Comparison of ENCODE assay signal across 8 cellular contexts in the genomic region with DNA sequence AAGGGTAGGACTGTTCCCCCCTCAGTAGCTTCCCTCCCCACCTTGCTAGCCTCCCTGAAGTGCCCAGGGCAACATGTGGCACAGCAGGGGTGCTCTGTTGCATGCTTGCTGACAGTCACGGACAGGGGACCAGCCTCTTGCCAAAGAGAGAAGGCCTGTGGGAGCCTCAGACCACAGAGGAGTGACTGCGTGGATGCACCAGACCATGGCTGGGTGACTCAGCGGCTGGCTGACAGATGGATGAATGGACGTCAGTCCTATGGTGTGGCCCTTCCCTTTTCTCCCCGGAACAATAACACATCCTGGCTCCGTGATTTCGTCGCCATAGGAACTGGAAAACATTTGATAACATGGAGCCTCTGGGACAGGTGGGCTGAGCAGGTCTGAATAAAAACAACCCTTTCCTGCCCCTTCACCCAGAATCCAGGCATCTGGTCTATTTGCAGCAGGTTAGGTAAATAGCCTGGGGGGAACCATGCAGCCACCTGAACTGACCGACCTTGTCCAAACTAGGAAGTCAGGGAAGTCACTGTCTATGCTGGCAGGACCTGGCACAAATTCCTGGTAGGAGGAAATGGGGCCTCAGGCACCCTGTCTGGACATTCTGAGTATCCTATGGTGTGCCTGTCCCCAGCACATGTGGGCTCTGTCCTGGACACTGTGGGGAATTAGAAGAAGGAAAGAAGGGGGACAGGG. TPM values are rescaled to one million over a fixed set of nuclear protein-coding genes. Genes with fewer than 3 reads are reported as not detected.
DNase-seq lines count a peak whose midpoint lies in the region; ATAC-seq and TF ChIP-seq lines count a peak whose summit lies in the region.

No MANE protein-coding gene starts in this region.

- H3K9me3 ChIP-seq in GM23248 (ENCODE audit: low read depth) (no peaks in the 10 kb centered on the region), body of pancreas (no peaks in the 10 kb centered on the region), right lobe of liver (no peaks in the 10 kb centered on the region), OCI-LY7 (ENCODE audit: low read length) (no peaks in the 10 kb centered on the region)

- H2AFZ ChIP-seq in ACC112 (ENCODE audit: low read length, unreplicated experiment) = peak overlapping the region; percentile 20
- H2AFZ ChIP-seq in GM23248 = no peak overlapping the region
- H2AFZ ChIP-seq in OCI-LY7 (ENCODE audit: low read length) = no peak overlapping the region

- H4K20me1 ChIP-seq in GM23248 (ENCODE audit: insufficient read depth) (no peaks in the 10 kb centered on the region), OCI-LY7 (ENCODE audit: insufficient read depth, low read length) (no peaks in the 10 kb centered on the region)

- DNase-seq in GM23248 (peak; percentile 96), NCI-H226 (peak; percentile 93), body of pancreas (peak; percentile 40 to 84 (median 56)), right lobe of liver (peak in 1 of 3 donors; percentile 60), H7 (no peak), OCI-LY7 (ENCODE audit: low spot score) (no peak)

- no peaks in the 10 kb centered on the region for H3K79me2 ChIP-seq in ACC112 (ENCODE audit: control insufficient read depth, insufficient read depth, low read length, unreplicated experiment)
- H3K79me2 ChIP-seq in GM23248 (ENCODE audit: insufficient read depth) = no peaks in the 10 kb centered on the region
- H3K79me2 ChIP-seq in OCI-LY7 (ENCODE audit: insufficient read depth, low read depth, low read length) = no peaks in the 10 kb centered on the region

- peaks cover 63% of the 10 kb centered on the region for H3K4me1 ChIP-seq in ACC112 (ENCODE audit: control insufficient read depth, insufficient read depth, low read length, unreplicated experiment)
- H3K4me1 ChIP-seq in GM23248 (ENCODE audit: insufficient read depth) = peaks cover 29% of the 10 kb centered on the region
- H3K4me1 ChIP-seq in body of pancreas = peaks cover 18% of the 10 kb centered on the region
- peaks cover 0 to 6% (median 0%) of the 10 kb centered on the region in 4 donors for H3K4me1 ChIP-seq in right lobe of liver
- H3K4me1 ChIP-seq in OCI-LY7 (ENCODE audit: insufficient read depth, low read length, poor library complexity, severe bottlenecking) = no peaks in the 10 kb centered on the region

- no peaks in the 10 kb centered on the region for H3K9me2 ChIP-seq in GM23248 (ENCODE audit: insufficient read depth)
- no peaks in the 10 kb centered on the region for H3K9me2 ChIP-seq in OCI-LY7 (ENCODE audit: insufficient read depth, low read length)

- peak in 1 of 3 donors; percentile 6 for TF ChIP-seq POLR2A in body of pancreas (IDR thresholded peaks at IDR 0.05)
- TF ChIP-seq POLR2A in right lobe of liver (IDR thresholded peaks at IDR 0.05) = no peak

- POLR2A ChIA-PET in OCI-LY7 (lab: Charles Lee) = no interaction called here

- intact Hi-C loops in body of pancreas (cut with DNase I) (loop anchor here (10.0 kb wide), 1 partner anchor 139 kb away; a partner anchor contains a TSS), right lobe of liver (cut with DNase I) (no loop called here), OCI-LY7 (cut with micrococcal nuclease; ENCODE audit: unreplicated experiment) (no loop called here)

- H3K27ac ChIP-seq in ACC112 (ENCODE audit: low read depth, low read length) (peak overlapping the region; percentile 95), GM23248 (peak overlapping the region; percentile 52), body of pancreas (peak overlapping the region in 1 of 4 donors; percentile 63), right lobe of liver (no peak overlapping the region), OCI-LY7 (ENCODE audit: low read depth, low read length, poor library complexity, severe bottlenecking) (no peak overlapping the region)

- H3K4me3 ChIP-seq in ACC112 (ENCODE audit: low read depth, low read length) = no peak overlapping the region
- H3K4me3 ChIP-seq in GM23248 = no peak overlapping the region
- no peak overlapping the region for H3K4me3 ChIP-seq in body of pancreas
- H3K4me3 ChIP-seq in right lobe of liver = no peak overlapping the region
- no peak overlapping the region for H3K4me3 ChIP-seq in H7 (ENCODE audit: insufficient read depth, low read depth, low read length)
- H3K4me3 ChIP-seq in OCI-LY7 (ENCODE audit: low read depth, low read length, poor library complexity, severe bottlenecking) = no peak overlapping the region

- ATAC-seq in body of pancreas = peak; percentile 52
- peak in 3 of 4 donors; percentile 26 to 34 (median 28) for ATAC-seq in right lobe of liver
- ATAC-seq in GM18868 (IDR thresholded peaks at IDR 0.05; ENCODE audit: unreplicated experiment) = no peak

- in situ Hi-C loops in GM23248 (cut with MboI) = no loop called here

- no TSS peak for BruUV-seq in OCI-LY7 (replicated peaks; lab: Mats Ljungman, UMichigan)

- CTCF ChIA-PET in OCI-LY7 (lab: Charles Lee; ENCODE audit: unreplicated experiment) = no interaction called here

- WGBS in GM23248 (ENCODE audit: low coverage in 1 of 2, low lambda C conversion rate in 2 of 2, missing lambda C conversion rate in 2 of 2), 2 experiments = 13 to 16% methylated on average over 9 of the region's 9 CpGs
- 34 to 37% methylated on average over 5 to 9 of the region's 9 CpGs for WGBS in body of pancreas, 2 donors
- 10% methylated on average over 3 of the region's 9 CpGs for WGBS in right lobe of liver (ENCODE audit: insufficient coverage, low coverage, low lambda C conversion rate, missing lambda C conversion rate)

- peaks cover 34% of the 10 kb centered on the region for H3F3A ChIP-seq in GM23248 (ENCODE audit: insufficient read depth)

- no peak for TF ChIP-seq CTCF in body of pancreas (IDR thresholded peaks at IDR 0.05)
- no peak for TF ChIP-seq CTCF in right lobe of liver (IDR thresholded peaks at IDR 0.05)
- TF ChIP-seq CTCF in OCI-LY7 (conservative IDR thresholded peaks at IDR 0.05; ENCODE audit: low read length) = no peak

- H3K36me3 ChIP-seq in ACC112 (ENCODE audit: insufficient read depth, low read length) = no peaks in the 10 kb centered on the region
- no peaks in the 10 kb centered on the region for H3K36me3 ChIP-seq in GM23248 (ENCODE audit: low read depth)
- H3K36me3 ChIP-seq in body of pancreas (replicated peaks in 1 of 2; ENCODE audit: insufficient read depth in 1 of 2, low read depth in 2 of 2) = no peaks in the 10 kb centered on the region
- no peaks in the 10 kb centered on the region for H3K36me3 ChIP-seq in right lobe of liver
- H3K36me3 ChIP-seq in H7 (replicated peaks; ENCODE audit: control insufficient read depth, insufficient read depth, low read length) = no peaks in the 10 kb centered on the region
- H3K36me3 ChIP-seq in OCI-LY7 (ENCODE audit: insufficient read depth, low read length) = no peaks in the 10 kb centered on the region

- H3K4me2 ChIP-seq in GM23248 (ENCODE audit: unreplicated experiment) (no peak overlapping the region), OCI-LY7 (ENCODE audit: low read length) (no peak overlapping the region)

- H3K9ac ChIP-seq in GM23248 = peak overlapping the region; percentile 56

- H3K27me3 ChIP-seq in ACC112 (ENCODE audit: insufficient read depth, low read length) (no peaks in the 10 kb centered on the region), GM23248 (replicated peaks; ENCODE audit: insufficient read depth) (0 out of 2 replicates have a peak, but pooled peaks cover 3% of the 10 kb centered on the region), body of pancreas (no peaks in the 10 kb centered on the region), right lobe of liver (no peaks in the 10 kb centered on the region), H7 (ENCODE audit: control insufficient read depth, insufficient read depth, low read length) (no peaks in the 10 kb centered on the region)

RNA-seq across cellular contexts. Expression of a gene that starts 53.3 kb away (rescaled TPM):
- 63.2 and 86.9 TPM in 2 replicates for total RNA-seq in GM23248 (2014; rRNA removed; shearing (Covaris generic))
- 160 and 162 TPM in 2 replicates for polyA plus RNA-seq in GM23248 (2016; fragmentation: Nextera tagmentation; extraction: Ambion mirVana)
- total RNA-seq in body of pancreas (10 to 100 TPM; 85.4 to 89.7 TPM), right lobe of liver (10 to 100 TPM; 23.0 to 49.0 (median 27.9) TPM), OCI-LY7 (2022) (12.7 and 15.0 TPM in 2 replicates)
- 21.9 and 39.8 TPM in 2 replicates for total RNA-seq in H7 (2014; rRNA removed; shearing (Covaris generic))
- 12.9 and 15.5 TPM in 2 replicates for total RNA-seq in OCI-LY7 (2014; rRNA removed; shearing (Covaris generic))

Comparison
In these comparisons a context has a peak if more than half of its experiments do, and no peak if none do; other contexts are left out.
1. H3K27ac ChIP-seq: peak in ACC112 (single experiment) and GM23248 (single experiment); none in right lobe of liver (0 of 3) and OCI-LY7 (single experiment).
2. DNase-seq: peak in GM23248 (single experiment), NCI-H226 (single experiment) and body of pancreas (4 of 4); none in H7 (single experiment) and OCI-LY7 (single experiment).